ENCODE assay signal across 10 cellular contexts in genomic region chr9:134983094-134983493, GRCh38.
DNase-seq lines count a peak whose midpoint lies in the region; ATAC-seq and TF ChIP-seq lines count a peak whose summit lies in the region.
"Had no signal": no experiment of that assay in that cellular context is flagged by ENCODE, and none has a peak within 500 bp of the region (broad histone marks: within the 10 kb centered on the region; RNA-seq: fewer than 3 reads in every experiment).

No MANE protein-coding gene starts in this region.

- no peaks in the 10 kb centered on the region for H3K9me3 ChIP-seq in adrenal gland (replicated peaks in 1 of 3)
- peaks cover 6 to 18% (median 9%) of the 10 kb centered on the region in 4 donors for H3K9me3 ChIP-seq in upper lobe of left lung

- no peak overlapping the region for H3K4me3 Mint-ChIP-seq in activated naive CD4-positive, alpha-beta T cell treated with anti-CD3 and anti-CD28 coated beads, Interleukin-2, amount 10 ng/mL, durations not matched to agents 7 days and 5 days
- H3K4me3 Mint-ChIP-seq: stimulated activated memory B cell treated with anti-CD40 and anti-IgM and Interleukin-4, amounts not matched to agents 10 μg/mL and 1 μg/mL and 100 μg/mL, for 72 hours had no signal

- intact Hi-C loops in adrenal gland (cut with DNase I), result loop anchor here in 1 of 2 donors (5.0 to 10.0 kb wide), 2 partner anchors 208 to 286 kb away; no protein-coding TSS in a partner anchor

- H3K4me1 Mint-ChIP-seq in activated naive CD4-positive, alpha-beta T cell treated with anti-CD3 and anti-CD28 coated beads, Interleukin-2, amount 10 ng/mL, durations not matched to agents 7 days and 5 days, result no peaks in the 10 kb centered on the region
- H3K4me1 Mint-ChIP-seq: stimulated activated memory B cell treated with anti-CD40 and anti-IgM and Interleukin-4, amounts not matched to agents 10 μg/mL and 1 μg/mL and 100 μg/mL, for 72 hours had no signal

- H3K27me3 Mint-ChIP-seq in activated naive CD4-positive, alpha-beta T cell treated with anti-CD3 and anti-CD28 coated beads, Interleukin-2, amount 10 ng/mL, durations not matched to agents 7 days and 5 days, result no peaks in the 10 kb centered on the region

- TF ChIP-seq POLR2A in adrenal gland (IDR thresholded peaks at IDR 0.05) (no peak), upper lobe of left lung (IDR thresholded peaks at IDR 0.05) (no peak)

- no peaks in the 10 kb centered on the region for H3K4me1 ChIP-seq in adrenal gland (replicated peaks in 1 of 2)
- H3K4me1 ChIP-seq in upper lobe of left lung, result no peaks in the 10 kb centered on the region

- no peak overlapping the region for H3K4me3 ChIP-seq in adrenal gland
- no peak overlapping the region for H3K4me3 ChIP-seq in upper lobe of left lung

- no peaks in the 10 kb centered on the region for H3K36me3 Mint-ChIP-seq in activated naive CD4-positive, alpha-beta T cell treated with anti-CD3 and anti-CD28 coated beads, Interleukin-2, amount 10 ng/mL, durations not matched to agents 7 days and 5 days
- H3K36me3 Mint-ChIP-seq: stimulated activated memory B cell treated with anti-CD40 and anti-IgM and Interleukin-4, amounts not matched to agents 10 μg/mL and 1 μg/mL and 100 μg/mL, for 72 hours had no signal

- H3K27ac ChIP-seq in adrenal gland (no peak overlapping the region), upper lobe of left lung (no peak overlapping the region)

- WGBS in adrenal gland, 4 donors, result 46 to 67% (median 50%) methylated on average over 8 to 14 of the region's 14 CpGs
- 20 to 35% methylated on average over 6 to 14 of the region's 14 CpGs for WGBS in upper lobe of left lung, 2 donors

- no peak for TF ChIP-seq EP300 in upper lobe of left lung (IDR thresholded peaks at IDR 0.05)

- no peak overlapping the region for H3K27ac Mint-ChIP-seq in activated naive CD4-positive, alpha-beta T cell treated with anti-CD3 and anti-CD28 coated beads, Interleukin-2, amount 10 ng/mL, durations not matched to agents 7 days and 5 days
- H3K27ac Mint-ChIP-seq: stimulated activated memory B cell treated with anti-CD40 and anti-IgM and Interleukin-4, amounts not matched to agents 10 μg/mL and 1 μg/mL and 100 μg/mL, for 72 hours had no signal

- CTCF ChIA-PET in activated naive CD4-positive, alpha-beta T cell treated with anti-CD3 and anti-CD28 coated beads, Interleukin-2, amount 10 ng/mL, durations not matched to agents 7 days and 5 days (lab: Charles Lee), result no interaction called here

- peak in 1 of 2 donors; percentile 61 for ATAC-seq in upper lobe of left lung (ENCODE audit: low FRiP score in 2 of 2)
- ATAC-seq in HG03342 (IDR thresholded peaks at IDR 0.05; ENCODE audit: unreplicated experiment), result no peak
- no peak for ATAC-seq in GM19467 (IDR thresholded peaks at IDR 0.05; ENCODE audit: unreplicated experiment)
- ATAC-seq: stimulated activated memory B cell treated with anti-CD40 and anti-IgM and Interleukin-4, amounts not matched to agents 10 μg/mL and 1 μg/mL and 100 μg/mL, for 72 hours had no signal

- H3K27me3 ChIP-seq in adrenal gland, result no peaks in the 10 kb centered on the region
- H3K27me3 ChIP-seq in upper lobe of left lung, result no peaks in the 10 kb centered on the region

- TF ChIP-seq CTCF in adrenal gland (IDR thresholded peaks at IDR 0.05) (peak; percentile 14 to 63 (median 44)), upper lobe of left lung (IDR thresholded peaks at IDR 0.05) (peak in 5 of 6 experiments; percentile 32 to 63 (median 37))

- H3K36me3 ChIP-seq in adrenal gland (replicated peaks in 1 of 2) (no peaks in the 10 kb centered on the region), upper lobe of left lung (no peaks in the 10 kb centered on the region)

- DNase-seq in activated naive CD4-positive, alpha-beta T cell treated with anti-CD3 and anti-CD28 coated beads, Interleukin-2, amount 10 ng/mL, durations not matched to agents 7 days and 5 days, result peak; percentile 17
- DNase-seq in activated naive CD4-positive, alpha-beta T cell treated with Interleukin-2 at 50 U/mL for 16 hours, result no peak
- DNase-seq in adrenal gland, result peak in 5 of 7 donors; percentile 36 to 66 (median 44)
- peak; percentile 81 for DNase-seq in iPS-NIHi11 (ENCODE audit: low spot score)
- DNase-seq in upper lobe of left lung, result peak; percentile 55 to 87
- DNase-seq in NCI-H2029 (lab: John Stamatoyannopoulos, UW), result no peak
- DNase-seq: activated CD4-positive, alpha-beta T cell treated with anti-CD3 and anti-CD28 coated beads for 1 hour had no signal

- peaks cover 6% of the 10 kb centered on the region for H3K9me3 Mint-ChIP-seq in activated naive CD4-positive, alpha-beta T cell treated with anti-CD3 and anti-CD28 coated beads, Interleukin-2, amount 10 ng/mL, durations not matched to agents 7 days and 5 days

Comparison
In these comparisons a context has a peak if more than half of its experiments do, and no peak if none do; other contexts are left out.
1. DNase-seq: peak in activated naive CD4-positive, alpha-beta T cell treated with anti-CD3 and anti-CD28 coated beads, Interleukin-2, amount 10 ng/mL, durations not matched to agents 7 days and 5 days (single experiment), adrenal gland (5 of 7), iPS-NIHi11 (single experiment) and upper lobe of left lung (2 of 2); none in activated naive CD4-positive, alpha-beta T cell treated with Interleukin-2 at 50 U/mL for 16 hours (single experiment) and NCI-H2029 (single experiment).